In genomic region chr16:155031-155398, GRCh38 we compare ENCODE assay signal across 9 cellular contexts. TPM values are rescaled to one million over a fixed set of nuclear protein-coding genes. Genes with fewer than 3 reads are reported as not detected.
DNase-seq lines count a peak whose midpoint lies in the region; ATAC-seq, FAIRE-seq and TF ChIP-seq lines count a peak whose summit lies in the region.
"Had no signal": no experiment of that assay in that cellular context is flagged by ENCODE, and none has a peak within 500 bp of the region (broad histone marks: within the 10 kb centered on the region; RNA-seq: fewer than 3 reads in every experiment).

No MANE protein-coding gene starts in this region.

- in situ Hi-C loops in HepG2 (cut with HindIII; ENCODE audit: extremely low pct_ligation_motif_present, low pct_unique_long_range_greater_than_20kb), result no loop called here

- H3K36me3 Mint-ChIP-seq in CD4-positive, alpha-beta T cell (ENCODE audit: low read depth), result no peaks in the 10 kb centered on the region
- H3K36me3 Mint-ChIP-seq in chondrocyte (ENCODE audit: low read depth) (peaks cover 1% of the 10 kb centered on the region), neural crest cell (ENCODE audit: low read depth) (no peaks in the 10 kb centered on the region)

- peaks cover 17% of the 10 kb centered on the region for H3K27me3 ChIP-seq in CD4-positive, alpha-beta T cell (ENCODE audit: control insufficient read depth, insufficient read depth, low read length)
- H3K27me3 ChIP-seq in Karpas-422 (ENCODE audit: low read length), result no peaks in the 10 kb centered on the region
- peaks cover 4 to 39% of the 10 kb centered on the region in 2 experiments for H3K27me3 ChIP-seq in HepG2 (ENCODE audit: control insufficient read depth in 1 of 2, insufficient read depth in 2 of 2, low read length in 2 of 2)

- TF ChIP-seq CTCF in CD4-positive, alpha-beta T cell (IDR thresholded peaks at IDR 0.05), result no peak
- TF ChIP-seq CTCF in chondrocyte (IDR thresholded peaks at IDR 0.05) (no peak), neural crest cell (conservative IDR thresholded peaks at IDR 0.05) (no peak), HepG2 (CRISPR knock-in tag; IDR thresholded peaks at IDR 0.05) (no peak)

- H3K27ac Mint-ChIP-seq in CD4-positive, alpha-beta T cell, result no peak overlapping the region
- H3K27ac Mint-ChIP-seq in chondrocyte (ENCODE audit: unreplicated experiment) (no peak overlapping the region), neural crest cell (ENCODE audit: unreplicated experiment) (no peak overlapping the region)

- no peaks in the 10 kb centered on the region for H4K20me1 ChIP-seq in Karpas-422 (ENCODE audit: insufficient read depth, low read depth, low read length)
- H4K20me1 ChIP-seq in HepG2 (ENCODE audit: insufficient read depth, low read length), result no peaks in the 10 kb centered on the region

- no peaks in the 10 kb centered on the region for H3K9me3 Mint-ChIP-seq in CD4-positive, alpha-beta T cell
- no peaks in the 10 kb centered on the region for H3K9me3 Mint-ChIP-seq in chondrocyte (ENCODE audit: low read depth)
- no peaks in the 10 kb centered on the region for H3K9me3 Mint-ChIP-seq in neural crest cell

- H3K4me1 ChIP-seq in Karpas-422 (ENCODE audit: low read length), result peaks cover 13% of the 10 kb centered on the region
- no peaks in the 10 kb centered on the region for H3K4me1 ChIP-seq in HepG2 (ENCODE audit: insufficient read depth, low read length)

- CTCF ChIA-PET in CD4-positive, alpha-beta T cell (lab: Charles Lee), result no interaction called here
- CTCF ChIA-PET in HepG2 (lab: Yijun Ruan, JAX; ENCODE audit: low intra/inter-chr PET ratio, low total read pairs), result no interaction called here

- H3K4me3 ChIP-seq in Karpas-422 (ENCODE audit: low read length), result no peak overlapping the region; the same call in 1 of the 2 replicates
- H3K4me3 ChIP-seq in HepG2 (replicated peaks in 1 of 3; ENCODE audit: insufficient read depth in 1 of 3, low read depth in 2 of 3, low read length in 3 of 3), result no peak overlapping the region

- TF ChIP-seq RAD21 in HepG2 (CRISPR knock-in tag; IDR thresholded peaks at IDR 0.05), result no peak

- FAIRE-seq in HepG2 (lab: Jason Lieb, UNC), result no peak

- H3K27ac ChIP-seq in CD4-positive, alpha-beta T cell (ENCODE audit: low read depth, low read length), result no peak overlapping the region
- no peak overlapping the region for H3K27ac ChIP-seq in Karpas-422 (ENCODE audit: low read length)
- no peak overlapping the region for H3K27ac ChIP-seq in HepG2 (ENCODE audit: extremely low read length, insufficient read depth, low read length)

- TF ChIP-seq POLR2A in HepG2 (IDR thresholded peaks at IDR 0.05; ENCODE audit: insufficient read depth in 1 of 2, low read depth in 2 of 2, low read length in 2 of 2), result no peak

- no peak for DNase-seq in CD4-positive, alpha-beta T cell
- DNase-seq in Karpas-422 (no peak), chondrocyte (ENCODE audit: low spot score) (no peak), neural crest cell (ENCODE audit: low read depth, low spot score) (no peak), HepG2 (ENCODE audit: low spot score) (no peak), hepatic stellate cell (ENCODE audit: low spot score) (no peak)

- no peak for ATAC-seq in CD4-positive, alpha-beta T cell (ENCODE audit: poor library complexity)
- ATAC-seq in HG03045 (IDR thresholded peaks at IDR 0.05; ENCODE audit: unreplicated experiment) (no peak), HG02938 (IDR thresholded peaks at IDR 0.05; ENCODE audit: unreplicated experiment) (no peak), HepG2 (no peak)

- no peaks in the 10 kb centered on the region for H3K9me3 ChIP-seq in CD4-positive, alpha-beta T cell (ENCODE audit: control insufficient read depth, low read length)
- no peaks in the 10 kb centered on the region for H3K9me3 ChIP-seq in Karpas-422 (ENCODE audit: low read length)
- no peaks in the 10 kb centered on the region for H3K9me3 ChIP-seq in HepG2 (ENCODE audit: low read length)

- H3K9me2 ChIP-seq in Karpas-422 (replicated peaks; ENCODE audit: insufficient read depth, low read length), result no peaks in the 10 kb centered on the region

- H3K79me2 ChIP-seq in Karpas-422 (ENCODE audit: low read length) (no peaks in the 10 kb centered on the region), HepG2 (ENCODE audit: insufficient read depth, low read length) (no peaks in the 10 kb centered on the region)

- H3K27me3 Mint-ChIP-seq in CD4-positive, alpha-beta T cell, result peaks cover 66% of the 10 kb centered on the region
- H3K27me3 Mint-ChIP-seq in chondrocyte (ENCODE audit: low read depth) (peaks cover 21% of the 10 kb centered on the region), neural crest cell (ENCODE audit: low read depth) (peaks cover 77% of the 10 kb centered on the region)

- H3K4me2 ChIP-seq in Karpas-422 (ENCODE audit: low read depth, low read length, poor library complexity, severe bottlenecking), result peak overlapping the region; percentile 61
- H3K4me2 ChIP-seq in HepG2 (ENCODE audit: low read depth, low read length), result no peak overlapping the region

- intact Hi-C loops in CD4-positive, alpha-beta T cell (cut with DNase I, micrococcal nuclease), result no loop called here
- intact Hi-C loops in HepG2 (cut with micrococcal nuclease; ENCODE audit: unreplicated experiment), result no loop called here

- 63% methylated on average over 7 of the region's 7 CpGs for WGBS in HepG2 (ENCODE audit: low lambda C conversion rate)

- H3K36me3 ChIP-seq in Karpas-422 (ENCODE audit: insufficient read depth, low read length) (no peaks in the 10 kb centered on the region), HepG2 (replicated peaks in 1 of 2; ENCODE audit: control insufficient read depth in 1 of 2, insufficient read depth in 2 of 2, low read length in 2 of 2) (no peaks in the 10 kb centered on the region)

- H3K4me1 Mint-ChIP-seq in CD4-positive, alpha-beta T cell (ENCODE audit: low read depth), result peaks cover 6% of the 10 kb centered on the region
- H3K4me1 Mint-ChIP-seq in chondrocyte (ENCODE audit: low read depth), result peaks cover 6% of the 10 kb centered on the region
- peaks cover 7% of the 10 kb centered on the region for H3K4me1 Mint-ChIP-seq in neural crest cell

- H3K9ac ChIP-seq in Karpas-422 (ENCODE audit: low read length) (no peak overlapping the region), HepG2 (ENCODE audit: insufficient read depth, low read depth, low read length) (no peak overlapping the region)

- no peak for TF ChIP-seq EP300 in HepG2 (IDR thresholded peaks at IDR 0.05; ENCODE audit: low read depth in 2 of 2, low read length in 2 of 2)
- TF ChIP-seq EP300 in HepG2 (CRISPR knock-in tag; IDR thresholded peaks at IDR 0.05; ENCODE audit: borderline replicate concordance), result no peak

- no TSS peak for BruUV-seq in HepG2 (replicated peaks; lab: Mats Ljungman, UMichigan)

- H2AFZ ChIP-seq in Karpas-422 (ENCODE audit: low read length) (no peak overlapping the region), HepG2 (ENCODE audit: low read length) (no peak overlapping the region)

- POLR2A ChIA-PET in CD4-positive, alpha-beta T cell (lab: Charles Lee), result no interaction called here
- POLR2A ChIA-PET in HepG2 (lab: Yijun Ruan, JAX), result interaction anchor here (0.6 kb wide), 1 partner anchor 88 kb away, joined by 3 read pairs; no protein-coding TSS in a partner anchor

- peak overlapping the region; percentile 78 for H3K4me3 Mint-ChIP-seq in CD4-positive, alpha-beta T cell
- H3K4me3 Mint-ChIP-seq in chondrocyte (ENCODE audit: unreplicated experiment) (peak overlapping the region; percentile 63), neural crest cell (peak overlapping the region; percentile 72)

RNA-seq across cellular contexts. Expression of gene HBZ, which starts 2.6 kb away (rescaled TPM):
- total RNA-seq in CD4-positive, alpha-beta T cell, result not detected
- total RNA-seq in Karpas-422 (2014; rRNA removed; shearing (Covaris generic); ENCODE audit: low replicate concordance), result not detected in 2 replicates
- total RNA-seq in chondrocyte (not detected in 3 replicates), neural crest cell (not detected in 2 replicates), HepG2 (2016; rRNA removed; fragmentation: Illumina TruSeq; extraction: Trizol) (not detected in 2 replicates)
- total RNA-seq in HepG2 (2016; cell fraction: cytosol; rRNA removed; fragmentation: Illumina TruSeq; extraction: Trizol; ENCODE audit: low read depth), result not detected in 2 replicates
- not detected in 2 replicates for total RNA-seq in HepG2 (2016; cell fraction: insoluble cytoplasmic fraction; rRNA removed; fragmentation: Illumina TruSeq; extraction: Trizol)
- not detected in 2 replicates for total RNA-seq in HepG2 (2016; cell fraction: membrane; rRNA removed; fragmentation: Illumina TruSeq; extraction: Trizol)
- not detected in 2 replicates for total RNA-seq in HepG2 (2016; cell fraction: nucleus; rRNA removed; fragmentation: Illumina TruSeq; extraction: Trizol)
- 0.21 and 0.27 TPM in 2 replicates for polyA plus RNA-seq in HepG2 (2011; rRNA removed)
- 0.11 and 0.31 TPM in 2 replicates for polyA plus RNA-seq in HepG2 (2011; cell fraction: cytosol; rRNA removed)
- 0.23 and 0.26 TPM in 2 replicates for polyA plus RNA-seq in HepG2 (2011; cell fraction: nucleus; rRNA removed)
- not detected in 2 replicates for polyA plus RNA-seq in HepG2 (2012)
- polyA plus RNA-seq in HepG2 (2016; cell fraction: cytosol; fragmentation: Illumina TruSeq; extraction: Trizol; ENCODE audit: low read depth), result not detected in 2 replicates
- not detected in 2 replicates for polyA plus RNA-seq in HepG2 (2016; cell fraction: insoluble cytoplasmic fraction; fragmentation: Illumina TruSeq; extraction: Trizol; ENCODE audit: low read depth)
- not detected in 2 replicates for polyA plus RNA-seq in HepG2 (2016; cell fraction: membrane; fragmentation: Illumina TruSeq; extraction: Trizol; ENCODE audit: low read depth)
- polyA plus RNA-seq in HepG2 (2016; cell fraction: nucleus; fragmentation: Illumina TruSeq; extraction: Trizol; ENCODE audit: insufficient read depth, low read depth), result not detected in 2 replicates
- 2.8 and 3.2 TPM in 2 replicates for polyA minus RNA-seq in HepG2 (2011; rRNA and poly(A)+ RNA removed; ENCODE audit: low replicate concordance)
- not detected in 2 replicates for polyA minus RNA-seq in HepG2 (2011; cell fraction: cytosol; rRNA and poly(A)+ RNA removed)
- polyA minus RNA-seq in HepG2 (2011; cell fraction: nucleus; rRNA and poly(A)+ RNA removed), result 1.0 TPM in 1 of 2 replicates, not detected in the other
- total RNA-seq: omental fat pad had no signal

RNA-seq across cellular contexts. Expression of gene HBM, which starts 10.8 kb away (rescaled TPM):
- not detected for total RNA-seq in CD4-positive, alpha-beta T cell
- total RNA-seq in Karpas-422 (2014; rRNA removed; shearing (Covaris generic); ENCODE audit: low replicate concordance), result not detected in 2 replicates
- total RNA-seq in chondrocyte, result not detected in 3 replicates
- not detected in 2 replicates for total RNA-seq in neural crest cell
- total RNA-seq in HepG2 (2016; rRNA removed; fragmentation: Illumina TruSeq; extraction: Trizol), result not detected in 2 replicates
- total RNA-seq in HepG2 (2016; cell fraction: cytosol; rRNA removed; fragmentation: Illumina TruSeq; extraction: Trizol; ENCODE audit: low read depth), result not detected in 2 replicates
- not detected in 2 replicates for total RNA-seq in HepG2 (2016; cell fraction: insoluble cytoplasmic fraction; rRNA removed; fragmentation: Illumina TruSeq; extraction: Trizol)
- total RNA-seq in HepG2 (2016; cell fraction: membrane; rRNA removed; fragmentation: Illumina TruSeq; extraction: Trizol), result not detected in 2 replicates
- not detected in 2 replicates for total RNA-seq in HepG2 (2016; cell fraction: nucleus; rRNA removed; fragmentation: Illumina TruSeq; extraction: Trizol)
- 0.69 TPM in 1 of 2 replicates, not detected in the other for polyA plus RNA-seq in HepG2 (2011; rRNA removed)
- polyA plus RNA-seq in HepG2 (2011; cell fraction: cytosol; rRNA removed), result 0.27 and 0.33 TPM in 2 replicates
- 0.57 TPM in 1 of 2 replicates, not detected in the other for polyA plus RNA-seq in HepG2 (2011; cell fraction: nucleus; rRNA removed)
- polyA plus RNA-seq in HepG2 (2012), result 0.59 TPM in 1 of 2 replicates, not detected in the other
- not detected in 2 replicates for polyA plus RNA-seq in HepG2 (2016; cell fraction: cytosol; fragmentation: Illumina TruSeq; extraction: Trizol; ENCODE audit: low read depth)
- polyA plus RNA-seq in HepG2 (2016; cell fraction: insoluble cytoplasmic fraction; fragmentation: Illumina TruSeq; extraction: Trizol; ENCODE audit: low read depth), result not detected in 2 replicates
- polyA plus RNA-seq in HepG2 (2016; cell fraction: membrane; fragmentation: Illumina TruSeq; extraction: Trizol; ENCODE audit: low read depth), result not detected in 2 replicates
- polyA plus RNA-seq in HepG2 (2016; cell fraction: nucleus; fragmentation: Illumina TruSeq; extraction: Trizol; ENCODE audit: insufficient read depth, low read depth), result not detected in 2 replicates
- not detected in 2 replicates for polyA minus RNA-seq in HepG2 (2011; rRNA and poly(A)+ RNA removed; ENCODE audit: low replicate concordance)
- not detected in 2 replicates for polyA minus RNA-seq in HepG2 (2011; cell fraction: cytosol; rRNA and poly(A)+ RNA removed)
- polyA minus RNA-seq in HepG2 (2011; cell fraction: nucleus; rRNA and poly(A)+ RNA removed), result not detected in 2 replicates
- total RNA-seq: omental fat pad had no signal

RNA-seq across cellular contexts. Expression of gene NPRL3, which starts 16.5 kb away (rescaled TPM):
- total RNA-seq in CD4-positive, alpha-beta T cell, result 10 to 100 TPM; 29.5 to 30.8 TPM
- total RNA-seq in Karpas-422 (2014; rRNA removed; shearing (Covaris generic); ENCODE audit: low replicate concordance), result 10.5 and 24.2 TPM in 2 replicates
- total RNA-seq in chondrocyte, result 32.0 to 39.6 TPM (median 35.4 TPM) in 3 replicates
- total RNA-seq in neural crest cell, result 41.5 and 45.4 TPM in 2 replicates
- total RNA-seq in HepG2 (2016; rRNA removed; fragmentation: Illumina TruSeq; extraction: Trizol), result 5.2 and 6.5 TPM in 2 replicates
- 11.5 and 11.7 TPM in 2 replicates for total RNA-seq in HepG2 (2016; cell fraction: cytosol; rRNA removed; fragmentation: Illumina TruSeq; extraction: Trizol; ENCODE audit: low read depth)
- 5.9 and 6.4 TPM in 2 replicates for total RNA-seq in HepG2 (2016; cell fraction: insoluble cytoplasmic fraction; rRNA removed; fragmentation: Illumina TruSeq; extraction: Trizol)
- 10.1 and 10.8 TPM in 2 replicates for total RNA-seq in HepG2 (2016; cell fraction: membrane; rRNA removed; fragmentation: Illumina TruSeq; extraction: Trizol)
- total RNA-seq in HepG2 (2016; cell fraction: nucleus; rRNA removed; fragmentation: Illumina TruSeq; extraction: Trizol), result 8.0 and 8.3 TPM in 2 replicates
- 7.9 and 9.9 TPM in 2 replicates for polyA plus RNA-seq in HepG2 (2011; rRNA removed)
- 4.5 and 4.8 TPM in 2 replicates for polyA plus RNA-seq in HepG2 (2011; cell fraction: cytosol; rRNA removed)
- 39.7 and 53.9 TPM in 2 replicates for polyA plus RNA-seq in HepG2 (2011; cell fraction: nucleus; rRNA removed)
- 19.3 and 29.5 TPM in 2 replicates for polyA plus RNA-seq in HepG2 (2012)
- 17.8 and 18.7 TPM in 2 replicates for polyA plus RNA-seq in HepG2 (2016; cell fraction: cytosol; fragmentation: Illumina TruSeq; extraction: Trizol; ENCODE audit: low read depth)
- polyA plus RNA-seq in HepG2 (2016; cell fraction: insoluble cytoplasmic fraction; fragmentation: Illumina TruSeq; extraction: Trizol; ENCODE audit: low read depth), result 16.6 and 24.0 TPM in 2 replicates
- 26.9 and 32.5 TPM in 2 replicates for polyA plus RNA-seq in HepG2 (2016; cell fraction: membrane; fragmentation: Illumina TruSeq; extraction: Trizol; ENCODE audit: low read depth)
- 24.4 and 31.0 TPM in 2 replicates for polyA plus RNA-seq in HepG2 (2016; cell fraction: nucleus; fragmentation: Illumina TruSeq; extraction: Trizol; ENCODE audit: insufficient read depth, low read depth)
- polyA minus RNA-seq in HepG2 (2011; rRNA and poly(A)+ RNA removed; ENCODE audit: low replicate concordance), result 25.9 and 39.1 TPM in 2 replicates
- 9.3 and 11.2 TPM in 2 replicates for polyA minus RNA-seq in HepG2 (2011; cell fraction: cytosol; rRNA and poly(A)+ RNA removed)
- 12.3 and 19.1 TPM in 2 replicates for polyA minus RNA-seq in HepG2 (2011; cell fraction: nucleus; rRNA and poly(A)+ RNA removed)

RNA-seq across cellular contexts. Expression of gene HBA2, which starts 17.7 kb away (rescaled TPM):
- not detected for total RNA-seq in CD4-positive, alpha-beta T cell
- not detected in 2 replicates for total RNA-seq in Karpas-422 (2014; rRNA removed; shearing (Covaris generic); ENCODE audit: low replicate concordance)
- total RNA-seq in chondrocyte, result not detected in 3 replicates
- total RNA-seq in neural crest cell, result not detected in 2 replicates
- total RNA-seq in HepG2 (2016; rRNA removed; fragmentation: Illumina TruSeq; extraction: Trizol), result not detected in 2 replicates
- not detected in 2 replicates for total RNA-seq in HepG2 (2016; cell fraction: cytosol; rRNA removed; fragmentation: Illumina TruSeq; extraction: Trizol; ENCODE audit: low read depth)
- total RNA-seq in HepG2 (2016; cell fraction: insoluble cytoplasmic fraction; rRNA removed; fragmentation: Illumina TruSeq; extraction: Trizol), result not detected in 2 replicates
- not detected in 2 replicates for total RNA-seq in HepG2 (2016; cell fraction: membrane; rRNA removed; fragmentation: Illumina TruSeq; extraction: Trizol)
- not detected in 2 replicates for total RNA-seq in HepG2 (2016; cell fraction: nucleus; rRNA removed; fragmentation: Illumina TruSeq; extraction: Trizol)
- not detected in 2 replicates for polyA plus RNA-seq in HepG2 (2011; rRNA removed)
- polyA plus RNA-seq in HepG2 (2011; cell fraction: cytosol; rRNA removed), result not detected in 2 replicates
- polyA plus RNA-seq in HepG2 (2011; cell fraction: nucleus; rRNA removed), result not detected in 2 replicates
- 0.91 TPM in 1 of 2 replicates, not detected in the other for polyA plus RNA-seq in HepG2 (2012)
- 0.54 and 0.83 TPM in 2 replicates for polyA plus RNA-seq in HepG2 (2016; cell fraction: cytosol; fragmentation: Illumina TruSeq; extraction: Trizol; ENCODE audit: low read depth)
- polyA plus RNA-seq in HepG2 (2016; cell fraction: insoluble cytoplasmic fraction; fragmentation: Illumina TruSeq; extraction: Trizol; ENCODE audit: low read depth), result 1.5 TPM in 1 of 2 replicates, not detected in the other
- polyA plus RNA-seq in HepG2 (2016; cell fraction: membrane; fragmentation: Illumina TruSeq; extraction: Trizol; ENCODE audit: low read depth), result not detected in 2 replicates
- not detected in 2 replicates for polyA plus RNA-seq in HepG2 (2016; cell fraction: nucleus; fragmentation: Illumina TruSeq; extraction: Trizol; ENCODE audit: insufficient read depth, low read depth)
- 3.3 and 4.4 TPM in 2 replicates for polyA minus RNA-seq in HepG2 (2011; rRNA and poly(A)+ RNA removed; ENCODE audit: low replicate concordance)
- polyA minus RNA-seq in HepG2 (2011; cell fraction: cytosol; rRNA and poly(A)+ RNA removed), result not detected in 2 replicates
- polyA minus RNA-seq in HepG2 (2011; cell fraction: nucleus; rRNA and poly(A)+ RNA removed), result not detected in 2 replicates

RNA-seq across cellular contexts. Expression of gene HBA1, which starts 21.5 kb away (rescaled TPM):
- not detected for total RNA-seq in CD4-positive, alpha-beta T cell
- total RNA-seq in Karpas-422 (2014; rRNA removed; shearing (Covaris generic); ENCODE audit: low replicate concordance), result not detected in 2 replicates
- total RNA-seq in chondrocyte (not detected in 3 replicates), neural crest cell (not detected in 2 replicates), HepG2 (2016; rRNA removed; fragmentation: Illumina TruSeq; extraction: Trizol) (0.42 TPM in 1 of 2 replicates, not detected in the other)
- 0.71 TPM in 1 of 2 replicates, not detected in the other for total RNA-seq in HepG2 (2016; cell fraction: cytosol; rRNA removed; fragmentation: Illumina TruSeq; extraction: Trizol; ENCODE audit: low read depth)
- total RNA-seq in HepG2 (2016; cell fraction: insoluble cytoplasmic fraction; rRNA removed; fragmentation: Illumina TruSeq; extraction: Trizol), result 1.00 TPM in 1 of 2 replicates, not detected in the other
- not detected in 2 replicates for total RNA-seq in HepG2 (2016; cell fraction: membrane; rRNA removed; fragmentation: Illumina TruSeq; extraction: Trizol)
- not detected in 2 replicates for total RNA-seq in HepG2 (2016; cell fraction: nucleus; rRNA removed; fragmentation: Illumina TruSeq; extraction: Trizol)
- 0.27 and 0.59 TPM in 2 replicates for polyA plus RNA-seq in HepG2 (2011; rRNA removed)
- 0.35 and 2.5 TPM in 2 replicates for polyA plus RNA-seq in HepG2 (2011; cell fraction: cytosol; rRNA removed)
- 0.82 and 0.88 TPM in 2 replicates for polyA plus RNA-seq in HepG2 (2011; cell fraction: nucleus; rRNA removed)
- 1.5 TPM in 1 of 2 replicates, not detected in the other for polyA plus RNA-seq in HepG2 (2012)
- not detected in 2 replicates for polyA plus RNA-seq in HepG2 (2016; cell fraction: cytosol; fragmentation: Illumina TruSeq; extraction: Trizol; ENCODE audit: low read depth)
- 2.2 TPM in 1 of 2 replicates, not detected in the other for polyA plus RNA-seq in HepG2 (2016; cell fraction: insoluble cytoplasmic fraction; fragmentation: Illumina TruSeq; extraction: Trizol; ENCODE audit: low read depth)
- polyA plus RNA-seq in HepG2 (2016; cell fraction: membrane; fragmentation: Illumina TruSeq; extraction: Trizol; ENCODE audit: low read depth), result 1.2 and 1.7 TPM in 2 replicates
- polyA plus RNA-seq in HepG2 (2016; cell fraction: nucleus; fragmentation: Illumina TruSeq; extraction: Trizol; ENCODE audit: insufficient read depth, low read depth), result not detected in 2 replicates
- polyA minus RNA-seq in HepG2 (2011; rRNA and poly(A)+ RNA removed; ENCODE audit: low replicate concordance), result 3.3 and 4.3 TPM in 2 replicates
- polyA minus RNA-seq in HepG2 (2011; cell fraction: cytosol; rRNA and poly(A)+ RNA removed), result 1.3 TPM in 1 of 2 replicates, not detected in the other
- polyA minus RNA-seq in HepG2 (2011; cell fraction: nucleus; rRNA and poly(A)+ RNA removed), result not detected in 2 replicates
